ENCODE assay signal across 8 cellular contexts in the genomic region with DNA sequence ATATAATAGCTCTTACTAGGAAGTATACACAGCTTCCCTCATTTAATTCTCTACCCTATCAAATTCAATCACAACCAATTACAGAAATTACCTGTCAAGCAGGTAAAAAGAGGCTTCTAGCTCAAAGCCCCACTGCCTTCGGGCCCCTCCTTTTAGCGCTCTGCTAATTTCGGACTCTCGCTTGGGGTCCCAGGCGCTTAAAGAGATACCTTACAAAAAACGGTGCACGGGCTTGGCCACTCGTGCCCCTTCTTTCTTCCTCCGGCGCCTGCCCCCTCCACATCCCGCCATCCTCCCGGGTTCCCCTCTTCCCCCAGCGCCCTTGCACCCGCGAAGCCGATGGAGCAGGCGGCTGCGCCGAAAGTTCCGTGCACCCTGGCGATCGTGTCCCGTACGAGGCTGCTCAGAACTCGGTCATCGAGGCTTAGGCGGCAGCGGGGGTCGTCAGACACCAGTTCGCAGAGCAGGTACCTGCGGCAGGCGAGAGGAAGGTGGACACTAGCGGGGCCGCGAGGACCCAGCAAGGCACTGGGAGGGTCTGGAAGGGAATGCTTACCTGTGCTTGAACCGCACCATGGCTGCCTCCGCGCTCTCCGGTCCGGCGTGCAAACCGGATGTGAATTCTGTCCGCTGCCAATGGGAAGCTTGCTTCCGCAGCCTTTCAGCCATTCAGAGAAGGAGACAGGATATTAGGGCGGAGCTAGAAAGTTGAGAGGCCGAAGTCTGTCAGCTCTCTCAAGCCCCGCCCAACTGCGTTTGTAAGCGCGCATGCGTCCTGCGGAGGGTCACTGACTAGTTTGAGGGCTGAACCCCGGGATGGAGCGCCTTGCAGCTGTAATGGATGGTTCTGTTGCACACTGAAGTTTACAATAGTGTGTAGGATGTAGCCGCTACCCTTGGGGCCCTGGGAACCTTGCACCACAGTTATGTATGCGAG. TPM values are rescaled to one million over a fixed set of nuclear protein-coding genes. Genes with fewer than 3 reads are reported as not detected.
A peak's percentile ranks its signal among the peaks of the same experiment; 100 is the strongest.
DNase-seq lines count a peak whose midpoint lies in the region; ATAC-seq, FAIRE-seq and TF ChIP-seq lines count a peak whose summit lies in the region.

TSS of gene POP5 (minus strand) at position 616 of the 937 bp plus-strand sequence. CDS start at position 576, 40 bp downstream.

- H3K27me3 ChIP-seq in esophagus muscularis mucosa (no peaks in the 10 kb centered on the region), muscle layer of duodenum (ENCODE audit: low read depth, low read length) (no peaks in the 10 kb centered on the region)

- H3K4me3 ChIP-seq in esophagus muscularis mucosa (peak within 1 kb of the TSS; percentile 78 to 90 (median 84)), muscle layer of duodenum (ENCODE audit: low read depth in 1 of 2, low read length in 2 of 2) (peak within 1 kb of the TSS; percentile 94 to 99)

- H3K27ac ChIP-seq in KOPT-K1 (ENCODE audit: low read depth, low read length, poor library complexity, severe bottlenecking) (peak within 1 kb of the TSS; percentile 68), esophagus muscularis mucosa (replicated peaks in 1 of 4) (peak within 1 kb of the TSS; percentile 64 to 81 (median 76)), muscle layer of duodenum (ENCODE audit: low read length) (peak within 1 kb of the TSS; percentile 64)

- ATAC-seq in GM21786 (IDR thresholded peaks at IDR 0.05; ENCODE audit: unreplicated experiment), result peak; percentile 91
- ATAC-seq in activated T-cell treated with anti-CD3 and anti-CD28 coated beads, Interleukin-2, amount 50 U/mL, for 72 hours (replicated peaks in 1 of 2), result peak; percentile 93 to 95

- H3K36me3 Mint-ChIP-seq in activated T-cell treated with anti-CD3 and anti-CD28 coated beads, Interleukin-2, amount 50 U/mL, for 72 hours (ENCODE audit: insufficient read depth in 2 of 2), result peaks cover 11% of the 10 kb centered on the region in 2 donors

- H3K9me3 ChIP-seq in KOPT-K1 (ENCODE audit: insufficient read depth, low read length, poor library complexity, severe bottlenecking) (no peaks in the 10 kb centered on the region), esophagus muscularis mucosa (no peaks in the 10 kb centered on the region), muscle layer of duodenum (ENCODE audit: control insufficient read depth in 1 of 2, low read length in 2 of 2) (no peaks in the 10 kb centered on the region)

- H3K27ac Mint-ChIP-seq in activated T-cell treated with anti-CD3 and anti-CD28 coated beads, Interleukin-2, amount 50 U/mL, for 72 hours, result peak within 1 kb of the TSS; percentile 96

- H3K4me1 Mint-ChIP-seq in activated T-cell treated with anti-CD3 and anti-CD28 coated beads, Interleukin-2, amount 50 U/mL, for 72 hours (ENCODE audit: low read depth), result peaks cover 53% of the 10 kb centered on the region

- FAIRE-seq in RCC 7860 (lab: Jason Lieb, UNC), result peak; percentile 85

- H3K4me3 Mint-ChIP-seq in activated T-cell treated with anti-CD3 and anti-CD28 coated beads, Interleukin-2, amount 50 U/mL, for 72 hours, result peak within 1 kb of the TSS; percentile 98 to 99

- no peak for TF ChIP-seq EP300 in esophagus muscularis mucosa (IDR thresholded peaks at IDR 0.05)

- intact Hi-C loops in esophagus muscularis mucosa (cut with DNase I), result loop anchor here (10.0 kb wide), 1 partner anchor 514 kb away; no protein-coding TSS in a partner anchor

- no peak for TF ChIP-seq POLR2A in esophagus muscularis mucosa (IDR thresholded peaks at IDR 0.05; ENCODE audit: low read depth)

- no peaks in the 10 kb centered on the region for H3K9me3 Mint-ChIP-seq in activated T-cell treated with anti-CD3 and anti-CD28 coated beads, Interleukin-2, amount 50 U/mL, for 72 hours

- H3K4me1 ChIP-seq in esophagus muscularis mucosa (peaks cover 21 to 41% (median 38%) of the 10 kb centered on the region in 4 donors), muscle layer of duodenum (ENCODE audit: control insufficient read depth in 1 of 2, insufficient read depth in 2 of 2, low read length in 2 of 2) (peaks cover 12 to 31% of the 10 kb centered on the region in 2 donors)

- under 1% methylated on average over 22 of the region's 56 CpGs for WGBS in esophagus muscularis mucosa

- H3K27me3 Mint-ChIP-seq in activated T-cell treated with anti-CD3 and anti-CD28 coated beads, Interleukin-2, amount 50 U/mL, for 72 hours (ENCODE audit: low read depth), result no peaks in the 10 kb centered on the region

- peak; percentile 97 for DNase-seq in DMS79 (lab: John Stamatoyannopoulos, UW)
- DNase-seq in RCC 7860 (ENCODE audit: low spot score), result peak; percentile 93
- DNase-seq in activated T-cell treated with anti-CD3 and anti-CD28 coated beads, Interleukin-2, amount 50 U/mL, for 72 hours, result peak; percentile 96 to 97
- DNase-seq in esophagus muscularis mucosa (ENCODE audit: extremely low spot score), result peak; percentile 99
- peak; percentile 90 to 91 for DNase-seq in stimulated activated CD8-positive, alpha-beta memory T cell treated with anti-CD3 and anti-CD28 coated beads, Interleukin-7, amount 100 ng/mL, for 4 hours (ENCODE audit: low read depth in 2 of 2)

- H3K36me3 ChIP-seq in KOPT-K1 (ENCODE audit: insufficient read depth, low read length) (peaks cover 41% of the 10 kb centered on the region), esophagus muscularis mucosa (peaks cover 34 to 43% (median 41%) of the 10 kb centered on the region in 4 donors), muscle layer of duodenum (ENCODE audit: control insufficient read depth in 1 of 2, insufficient read depth in 2 of 2, low read length in 2 of 2) (peaks cover 30 to 38% of the 10 kb centered on the region in 2 donors)

- TF ChIP-seq CTCF in esophagus muscularis mucosa (IDR thresholded peaks at IDR 0.05), result peak in 2 of 3 experiments; percentile 10 to 33

RNA-seq across cellular contexts. Expression of gene POP5, which starts in this region (rescaled TPM):
- total RNA-seq in activated T-cell treated with anti-CD3 and anti-CD28 coated beads, Interleukin-2, amount 50 U/mL, for 72 hours, result 10 to 100 TPM; 37.4 to 40.8 TPM
- total RNA-seq in esophagus muscularis mucosa, result 10 to 100 TPM; 20.7 to 36.1 (median 23.1) TPM

Comparison
In these comparisons a context has a peak if more than half of its experiments do, and no peak if none do; other contexts are left out.
1. Peak in every context shown above with its lines: DNase-seq, ATAC-seq, H3K4me3 ChIP-seq and H3K27ac ChIP-seq.